1 cellular context compared by ENCODE assay signal in genomic region chr5:93035194-93035593, GRCh38.
TF ChIP-seq lines count a peak whose summit lies in the region.

No MANE protein-coding gene starts in this region.

TF ChIP-seq in H1, 55 proteins besides CTCF, POLR2A, EP300 and RAD21:
- no peak for TF ChIP-seq BCL11A (IDR thresholded peaks at IDR 0.05; ENCODE audit: low read depth in 2 of 2, low read length in 2 of 2)
